Comparison of ENCODE assay signal across 8 cellular contexts in the genomic region with DNA sequence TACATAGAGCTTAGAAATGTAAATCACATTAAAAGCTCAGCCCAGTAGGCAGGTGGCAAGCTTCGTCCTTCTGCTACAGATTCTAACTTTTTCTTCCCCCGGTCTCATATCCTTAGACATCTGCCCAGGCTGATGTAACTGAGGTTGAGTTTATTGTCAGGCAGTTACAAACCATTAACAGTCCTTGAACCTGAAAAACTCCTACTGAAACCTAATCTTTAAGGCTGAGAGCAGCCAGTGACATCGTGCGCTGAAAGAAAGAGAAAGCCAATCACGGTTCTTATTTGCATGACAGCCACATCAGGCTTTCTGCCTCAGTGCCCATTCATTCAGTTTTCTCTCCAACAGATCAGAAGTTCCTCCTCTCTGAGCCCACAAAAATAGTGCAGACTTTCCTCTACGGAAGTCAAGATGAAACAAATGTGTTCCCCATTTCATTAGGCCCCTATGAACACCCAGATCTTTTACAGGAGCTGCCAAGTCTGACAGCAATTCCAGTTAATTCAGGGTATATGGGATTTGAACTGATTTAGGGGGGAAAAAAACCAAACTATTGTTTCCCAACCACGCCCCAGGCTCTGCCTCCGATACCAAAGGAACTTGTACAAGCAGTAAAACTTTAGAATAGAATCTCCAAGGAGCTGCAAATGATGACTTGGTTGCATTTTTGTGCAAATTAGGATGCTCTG. TPM values are rescaled to one million over a fixed set of nuclear protein-coding genes. Genes with fewer than 3 reads are reported as not detected.
DNase-seq lines count a peak whose midpoint lies in the region; ATAC-seq and TF ChIP-seq lines count a peak whose summit lies in the region.

A gene with protein sequence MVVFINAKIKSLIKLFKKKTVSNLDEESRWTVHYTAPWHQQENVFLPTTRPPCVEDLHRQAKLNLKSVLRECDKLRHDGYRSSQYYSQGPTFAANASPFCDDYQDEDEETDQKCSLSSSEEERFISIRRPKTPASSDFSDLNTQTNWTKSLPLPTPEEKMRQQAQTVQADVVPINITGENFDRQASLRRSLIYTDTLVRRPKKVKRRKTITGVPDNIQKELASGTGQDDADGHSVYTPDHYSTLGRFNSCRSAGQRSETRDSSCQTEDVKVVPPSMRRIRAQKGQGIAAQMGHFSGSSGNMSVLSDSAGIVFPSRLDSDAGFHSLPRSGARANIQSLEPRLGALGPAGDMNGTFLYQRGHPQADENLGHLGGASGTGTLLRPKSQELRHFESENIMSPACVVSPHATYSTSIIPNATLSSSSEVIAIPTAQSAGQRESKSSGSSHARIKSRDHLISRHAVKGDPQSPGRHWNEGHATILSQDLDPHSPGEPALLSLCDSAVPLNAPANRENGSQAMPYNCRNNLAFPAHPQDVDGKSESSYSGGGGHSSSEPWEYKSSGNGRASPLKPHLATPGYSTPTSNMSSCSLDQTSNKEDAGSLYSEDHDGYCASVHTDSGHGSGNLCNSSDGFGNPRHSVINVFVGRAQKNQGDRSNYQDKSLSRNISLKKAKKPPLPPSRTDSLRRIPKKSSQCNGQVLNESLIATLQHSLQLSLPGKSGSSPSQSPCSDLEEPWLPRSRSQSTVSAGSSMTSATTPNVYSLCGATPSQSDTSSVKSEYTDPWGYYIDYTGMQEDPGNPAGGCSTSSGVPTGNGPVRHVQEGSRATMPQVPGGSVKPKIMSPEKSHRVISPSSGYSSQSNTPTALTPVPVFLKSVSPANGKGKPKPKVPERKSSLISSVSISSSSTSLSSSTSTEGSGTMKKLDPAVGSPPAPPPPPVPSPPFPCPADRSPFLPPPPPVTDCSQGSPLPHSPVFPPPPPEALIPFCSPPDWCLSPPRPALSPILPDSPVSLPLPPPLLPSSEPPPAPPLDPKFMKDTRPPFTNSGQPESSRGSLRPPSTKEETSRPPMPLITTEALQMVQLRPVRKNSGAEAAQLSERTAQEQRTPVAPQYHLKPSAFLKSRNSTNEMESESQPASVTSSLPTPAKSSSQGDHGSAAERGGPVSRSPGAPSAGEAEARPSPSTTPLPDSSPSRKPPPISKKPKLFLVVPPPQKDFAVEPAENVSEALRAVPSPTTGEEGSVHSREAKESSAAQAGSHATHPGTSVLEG (N-terminal part only) (minus strand): TSS at position 192 of the 689 bp plus-strand sequence. CDS start 204 bp downstream, outside the sequence.

- H3K27me3 ChIP-seq in BLaER1: no peaks in the 10 kb centered on the region

- no peak for DNase-seq in WTC11 (ENCODE audit: low spot score)
- DNase-seq in islet precursor cell: peak; percentile 68
- no peak for DNase-seq in NCI-H748 (lab: John Stamatoyannopoulos, UW; ENCODE audit: unreplicated experiment)
- no peak for DNase-seq in amniotic stem cell (lab: John Stamatoyannopoulos, UW)

- H3K27ac ChIP-seq in BLaER1: peak within 1 kb of the TSS; percentile 78

- CTCF ChIA-PET in WTC11 (lab: Charles Lee): interaction anchor here (0.9 to 3.1 kb wide), 4 partner anchors 9 to 18 kb away, joined by 3 to 12 read pairs (median 6); no protein-coding TSS in a partner anchor

- no peaks in the 10 kb centered on the region for H3K9me3 Mint-ChIP-seq in WTC11

- H3K36me3 Mint-ChIP-seq in WTC11: peaks cover 5% of the 10 kb centered on the region

- peak within 1 kb of the TSS; percentile 96 for H3K27ac Mint-ChIP-seq in WTC11

- H4K20me1 ChIP-seq in BLaER1: no peaks in the 10 kb centered on the region

- H3K4me3 Mint-ChIP-seq in WTC11: peak within 1 kb of the TSS; percentile 60

- peaks cover 19% of the 10 kb centered on the region for H3K36me3 ChIP-seq in BLaER1

- peaks cover 12% of the 10 kb centered on the region for H3K9me3 ChIP-seq in BLaER1

- peaks cover 48% of the 10 kb centered on the region for H3K4me1 ChIP-seq in BLaER1

- ATAC-seq in GM19438 (IDR thresholded peaks at IDR 0.05; ENCODE audit: low read depth, unreplicated experiment): peak; percentile 98
- peak; percentile 94 for ATAC-seq in HG03442 (IDR thresholded peaks at IDR 0.05; ENCODE audit: unreplicated experiment)
- peak; percentile 86 for ATAC-seq in WTC11

- POLR2A ChIA-PET in WTC11 (lab: Charles Lee): interaction anchor here (0.6 kb wide), 1 partner anchor 97 kb away, joined by 6 read pairs; no protein-coding TSS in a partner anchor

- TF ChIP-seq CTCF in WTC11 (IDR thresholded peaks at IDR 0.05) (no peak), subcutaneous adipose tissue (IDR thresholded peaks at IDR 0.05; ENCODE audit: low read depth) (no peak)

- no peaks in the 10 kb centered on the region for H3K27me3 Mint-ChIP-seq in WTC11 (ENCODE audit: low read depth)

- peak within 1 kb of the TSS; percentile 77 for H3K4me2 ChIP-seq in BLaER1

- peak within 1 kb of the TSS; percentile 71 for H3K9ac ChIP-seq in BLaER1

- peaks cover 63% of the 10 kb centered on the region for H3K4me1 Mint-ChIP-seq in WTC11

- peak within 1 kb of the TSS; percentile 61 for H3K4me3 ChIP-seq in BLaER1

TF ChIP-seq in WTC11, 78 proteins besides CTCF, POLR2A, EP300 and RAD21:
- TF ChIP-seq ZNF423 (CRISPR knock-in tag; IDR thresholded peaks at IDR 0.05): no peak
- TF ChIP-seq ZNF232 (CRISPR knock-in tag; IDR thresholded peaks at IDR 0.05): no peak
- no peak for TF ChIP-seq EMX1 (CRISPR knock-in tag; IDR thresholded peaks at IDR 0.05)
- TF ChIP-seq NR2C2 (CRISPR knock-in tag; IDR thresholded peaks at IDR 0.05): no peak
- TF ChIP-seq, protein P1, sequence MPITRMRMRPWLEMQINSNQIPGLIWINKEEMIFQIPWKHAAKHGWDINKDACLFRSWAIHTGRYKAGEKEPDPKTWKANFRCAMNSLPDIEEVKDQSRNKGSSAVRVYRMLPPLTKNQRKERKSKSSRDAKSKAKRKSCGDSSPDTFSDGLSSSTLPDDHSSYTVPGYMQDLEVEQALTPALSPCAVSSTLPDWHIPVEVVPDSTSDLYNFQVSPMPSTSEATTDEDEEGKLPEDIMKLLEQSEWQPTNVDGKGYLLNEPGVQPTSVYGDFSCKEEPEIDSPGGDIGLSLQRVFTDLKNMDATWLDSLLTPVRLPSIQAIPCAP (CRISPR knock-in tag; IDR thresholded peaks at IDR 0.05): no peak
- no peak for TF ChIP-seq ELF4 (CRISPR knock-in tag; IDR thresholded peaks at IDR 0.05; ENCODE audit: low read depth)
- no peak for TF ChIP-seq OVOL2 (CRISPR knock-in tag; IDR thresholded peaks at IDR 0.05; ENCODE audit: borderline replicate concordance)
- TF ChIP-seq, protein P2, sequence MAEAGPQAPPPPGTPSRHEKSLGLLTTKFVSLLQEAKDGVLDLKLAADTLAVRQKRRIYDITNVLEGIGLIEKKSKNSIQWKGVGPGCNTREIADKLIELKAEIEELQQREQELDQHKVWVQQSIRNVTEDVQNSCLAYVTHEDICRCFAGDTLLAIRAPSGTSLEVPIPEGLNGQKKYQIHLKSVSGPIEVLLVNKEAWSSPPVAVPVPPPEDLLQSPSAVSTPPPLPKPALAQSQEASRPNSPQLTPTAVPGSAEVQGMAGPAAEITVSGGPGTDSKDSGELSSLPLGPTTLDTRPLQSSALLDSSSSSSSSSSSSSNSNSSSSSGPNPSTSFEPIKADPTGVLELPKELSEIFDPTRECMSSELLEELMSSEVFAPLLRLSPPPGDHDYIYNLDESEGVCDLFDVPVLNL (CRISPR knock-in tag; IDR thresholded peaks at IDR 0.05; ENCODE audit: borderline replicate concordance, low read depth): no peak
- peak; percentile 98 for TF ChIP-seq GABPB1 (CRISPR knock-in tag; IDR thresholded peaks at IDR 0.05)
- 0 out of 2 replicates have a peak, but pooled peaks have one; percentile 13 for TF ChIP-seq NFYB (CRISPR knock-in tag; conservative IDR thresholded peaks at IDR 0.05; ENCODE audit: low read depth)
- TF ChIP-seq, protein P3, sequence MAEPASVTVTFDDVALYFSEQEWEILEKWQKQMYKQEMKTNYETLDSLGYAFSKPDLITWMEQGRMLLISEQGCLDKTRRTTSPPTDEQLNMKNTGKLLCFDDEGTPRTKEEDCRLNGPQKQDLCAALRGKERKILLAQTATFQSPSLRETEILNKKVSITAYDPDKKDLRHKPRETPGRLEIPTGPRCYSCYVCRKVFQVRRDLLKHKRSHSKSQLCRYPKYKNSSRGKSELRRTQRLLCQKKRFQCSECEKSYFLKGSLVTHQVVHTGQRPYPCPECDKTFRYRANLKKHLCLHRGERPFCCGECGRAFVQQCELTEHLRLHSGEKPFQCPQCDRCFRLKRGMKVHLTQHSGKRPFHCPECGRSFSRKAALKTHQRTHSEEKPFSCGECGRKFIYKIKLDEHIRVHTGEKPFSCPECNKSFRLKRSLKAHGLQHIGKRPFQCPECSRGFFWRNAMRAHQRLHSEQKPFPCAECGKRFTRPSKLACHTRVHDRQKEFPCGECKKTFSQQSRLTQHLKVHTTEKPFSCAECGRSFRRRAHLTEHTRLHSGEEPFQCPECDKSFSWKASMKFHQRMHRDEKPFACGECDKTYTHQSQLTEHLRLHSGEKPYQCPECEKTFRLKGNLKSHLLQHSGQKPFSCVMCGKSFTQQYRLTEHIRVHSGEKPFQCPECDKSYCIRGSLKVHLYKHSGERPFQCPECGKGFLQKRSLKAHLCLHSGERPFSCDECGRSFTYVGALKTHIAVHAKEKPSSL (CRISPR knock-in tag; conservative IDR thresholded peaks at IDR 0.05): no peak

RNA-seq across cellular contexts. Expression of the gene that starts here (rescaled TPM):
- total RNA-seq in WTC11 (2021) (22.9 to 31.1 TPM (median 23.1 TPM) in 3 replicates), subcutaneous adipose tissue (10 to 100 TPM in 3 of 4 donors, 1 to 10 TPM in 1; 5.4 to 24.3 (median 22.2) TPM)
